17 cellular contexts compared by ENCODE assay signal in the genomic region with DNA sequence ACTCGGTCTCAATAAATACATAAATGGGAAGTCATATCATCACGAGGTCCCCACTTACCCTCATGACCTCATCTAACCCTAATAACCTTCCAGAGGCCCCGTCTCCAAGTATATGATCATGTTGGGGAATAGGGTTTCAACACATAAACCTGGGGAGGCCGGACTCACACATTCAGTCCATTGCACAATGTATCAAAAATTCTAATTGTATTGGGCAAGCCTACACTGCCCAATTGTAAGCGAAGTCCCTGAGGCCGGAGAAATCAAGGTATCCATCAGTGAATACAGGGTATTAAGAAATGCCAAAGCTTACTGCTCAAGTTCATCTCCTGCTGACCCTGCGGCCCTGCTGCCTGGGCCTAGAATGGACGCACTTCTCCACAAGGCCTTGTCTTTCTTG.
"Had no signal": no experiment of that assay in that cellular context is flagged by ENCODE, and none has a peak within 500 bp of the region (broad histone marks: within the 10 kb centered on the region; RNA-seq: fewer than 3 reads in every experiment).

No MANE protein-coding gene starts in this region.

- H3K79me2 ChIP-seq: parathyroid adenoma had no signal

- H3K4me3 ChIP-seq: lung, psoas muscle, stomach, thyroid gland had no signal

- H3K36me3 Mint-ChIP-seq: naive thymus-derived CD4-positive, alpha-beta T cell; type B pancreatic cell had no signal

- H3K9me3 ChIP-seq: psoas muscle, stomach, thyroid gland had no signal

- H3K4me3 Mint-ChIP-seq: dendritic cell treated with granulocyte-macrophage colony-stimulating factor and Interleukin-4, amounts not matched to agents 40 ng/mL and 50 ng/mL, for 4 days; immature natural killer cell; naive thymus-derived CD4-positive, alpha-beta T cell; nephron progenitor cell; type B pancreatic cell had no signal

- H3K36me3 ChIP-seq: stomach, thyroid gland had no signal

- H3K27ac ChIP-seq: foreskin keratinocyte, parathyroid adenoma, psoas muscle, stomach, thyroid gland had no signal

- DNase-seq: foreskin keratinocyte; immature natural killer cell; left colon; left ventricle myocardium superior; naive thymus-derived CD4-positive, alpha-beta T cell; nephron progenitor cell; psoas muscle; retina; small intestine; stimulated activated CD4-positive, alpha-beta T cell treated with anti-CD3 and anti-CD28 coated beads, Interleukin-12 subunit alpha, Interleukin-12 subunit beta, amount 100 ng/mL, for 4 hours; stimulated activated naive CD4-positive, alpha-beta T cell; stomach; thyroid gland had no signal

- H3K27me3 ChIP-seq: stomach, thyroid gland had no signal

- H3K9ac ChIP-seq: parathyroid adenoma had no signal

- H2AFZ ChIP-seq: parathyroid adenoma had no signal

- H3K27ac Mint-ChIP-seq: naive thymus-derived CD4-positive, alpha-beta T cell; nephron progenitor cell; type B pancreatic cell had no signal

- H3K4me1 ChIP-seq: foreskin keratinocyte, psoas muscle, thyroid gland had no signal

- H3K9me3 Mint-ChIP-seq: dendritic cell treated with granulocyte-macrophage colony-stimulating factor and Interleukin-4, amounts not matched to agents 40 ng/mL and 50 ng/mL, for 4 days; immature natural killer cell; naive thymus-derived CD4-positive, alpha-beta T cell; nephron progenitor cell; type B pancreatic cell had no signal

- H3K27me3 Mint-ChIP-seq: dendritic cell treated with granulocyte-macrophage colony-stimulating factor and Interleukin-4, amounts not matched to agents 40 ng/mL and 50 ng/mL, for 4 days; naive thymus-derived CD4-positive, alpha-beta T cell had no signal
